ENCODE assay signal across 8 cellular contexts in the genomic region with DNA sequence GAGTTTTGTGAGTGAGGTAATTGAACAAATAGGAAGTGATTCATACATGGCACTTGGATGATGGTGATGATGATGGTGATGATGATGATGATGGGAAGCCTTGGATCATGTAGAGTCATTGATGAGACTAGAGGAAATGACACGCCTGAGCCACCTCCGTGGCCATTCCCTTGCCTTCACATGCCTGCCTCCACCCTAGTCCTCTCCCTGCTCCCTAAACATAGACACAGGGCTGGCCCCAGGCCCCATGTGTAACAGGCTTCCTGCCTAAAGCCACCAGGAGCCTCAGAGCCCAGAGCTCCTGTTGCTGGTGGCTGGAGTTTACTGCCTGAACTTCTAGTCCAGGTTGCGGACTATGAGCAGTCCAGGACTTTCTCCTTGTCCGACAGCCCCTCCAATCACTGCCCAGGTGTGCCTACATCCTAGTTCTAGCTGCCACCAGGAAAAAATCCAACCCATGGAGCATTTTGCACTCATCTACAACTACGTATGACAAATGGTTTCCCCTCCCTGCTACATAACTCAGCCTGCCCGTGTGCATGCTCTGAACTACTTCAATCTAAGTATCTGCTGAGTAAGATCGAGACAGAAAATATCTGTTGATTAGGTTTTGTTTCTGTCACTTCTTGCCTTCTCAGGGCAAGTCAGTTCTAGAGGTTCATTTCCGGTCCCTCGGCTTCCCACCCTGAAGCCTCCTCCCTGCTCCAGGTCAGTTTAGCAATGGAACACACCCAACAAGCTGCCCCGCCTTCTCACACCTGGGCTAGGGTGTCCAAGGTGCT. TPM values are rescaled to one million over a fixed set of nuclear protein-coding genes. Genes with fewer than 3 reads are reported as not detected.
DNase-seq lines count a peak whose midpoint lies in the region; ATAC-seq, FAIRE-seq and TF ChIP-seq lines count a peak whose summit lies in the region.

No MANE protein-coding gene starts in this region.

- DNase-seq in HPDE6-E6E7 (ENCODE audit: extremely low spot score) (peak; percentile 49), esophagus squamous epithelium (lab: John Stamatoyannopoulos, UW) (no peak), testis (no peak), D721Med (ENCODE audit: insufficient read length, low spot score) (no peak), NCI-H146 treated with DMSO at 0.1 percent for 48 hours (lab: John Stamatoyannopoulos, UW; ENCODE audit: unreplicated experiment) (no peak), NCI-H1092 (lab: John Stamatoyannopoulos, UW) (no peak)

- no peak overlapping the region for H3K4me3 ChIP-seq in esophagus squamous epithelium
- no peak overlapping the region for H3K4me3 ChIP-seq in testis

- H3K4me1 ChIP-seq in esophagus squamous epithelium, result peaks cover 6 to 37% (median 6%) of the 10 kb centered on the region in 3 donors
- no peaks in the 10 kb centered on the region for H3K4me1 ChIP-seq in testis

- 36 to 54% methylated on average over 9 to 10 of the region's 10 CpGs for WGBS in esophagus squamous epithelium, 2 donors
- 86 to 89% methylated on average over 8 to 10 of the region's 10 CpGs for WGBS in testis, 2 donors

- intact Hi-C loops in esophagus squamous epithelium (cut with DNase I) (no loop called here), testis (cut with DNase I; ENCODE audit: low total_unique reads) (no loop called here)

- FAIRE-seq in D721Med (lab: Jason Lieb, UNC), result no peak

- no peak for TF ChIP-seq POLR2A in GM18505 (IDR thresholded peaks at IDR 0.05; ENCODE audit: borderline replicate concordance, extremely low read depth, insufficient read depth, insufficient read length)
- no peak for TF ChIP-seq POLR2A in esophagus squamous epithelium (IDR thresholded peaks at IDR 0.05)
- TF ChIP-seq POLR2A in testis (IDR thresholded peaks at IDR 0.05), result no peak

- H3K9me3 ChIP-seq in esophagus squamous epithelium (no peaks in the 10 kb centered on the region), testis (no peaks in the 10 kb centered on the region)

- H3K27me3 ChIP-seq in esophagus squamous epithelium, result peaks cover 0 to 7% (median 0%) of the 10 kb centered on the region in 4 donors
- no peaks in the 10 kb centered on the region for H3K27me3 ChIP-seq in testis

- H3K27ac ChIP-seq in esophagus squamous epithelium (peak overlapping the region; percentile 11 to 82 (median 74)), testis (no peak overlapping the region)

- ATAC-seq in GM18505 (IDR thresholded peaks at IDR 0.05; ENCODE audit: unreplicated experiment) (peak; percentile 60), GM21528 (IDR thresholded peaks at IDR 0.05; ENCODE audit: low FRiP score, unreplicated experiment) (peak; percentile 47)

- no peaks in the 10 kb centered on the region for H3K36me3 ChIP-seq in esophagus squamous epithelium
- no peaks in the 10 kb centered on the region for H3K36me3 ChIP-seq in testis (ENCODE audit: low read depth, missing control alignments)

- TF ChIP-seq CTCF in esophagus squamous epithelium (IDR thresholded peaks at IDR 0.05), result no peak
- no peak for TF ChIP-seq CTCF in testis (IDR thresholded peaks at IDR 0.05)
- no peak for TF ChIP-seq CTCF in D721Med (IDR thresholded peaks at IDR 0.05; ENCODE audit: insufficient read depth, missing control alignments)

RNA-seq across cellular contexts. Expression of a gene that starts 35.5 kb away (rescaled TPM):
- total RNA-seq in esophagus squamous epithelium (10 to 100 TPM; 11.5 to 28.3 (median 19.9) TPM), testis (10 to 100 TPM; 24.7 to 33.6 TPM)
- polyA plus RNA-seq in testis (ENCODE audit: insufficient read depth, low read depth, low replicate concordance), result 24.1 TPM

Comparison
In these comparisons a context has a peak if more than half of its experiments do, and no peak if none do; other contexts are left out.
1. H3K27ac ChIP-seq: peak in esophagus squamous epithelium (4 of 4); none in testis (0 of 2).